1 cellular context compared by ENCODE assay signal in the genomic region with DNA sequence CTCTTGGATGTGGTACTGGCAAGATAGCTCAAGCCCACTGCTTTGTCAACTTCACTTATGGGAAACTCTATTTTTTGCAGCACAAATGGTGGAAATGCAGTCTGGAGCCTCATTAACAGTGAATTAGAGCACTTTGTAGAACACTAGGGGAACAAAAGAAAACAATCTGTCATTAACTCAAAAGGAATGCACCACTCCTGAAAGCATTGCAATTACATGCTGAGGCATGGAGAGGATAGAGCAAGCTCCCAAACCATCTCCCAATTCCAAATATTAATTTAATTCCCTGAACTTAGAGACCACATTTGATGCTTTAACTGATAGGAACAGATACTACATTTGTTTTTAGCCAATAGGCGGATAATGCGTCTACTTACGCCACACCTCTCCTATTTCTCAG.
TF ChIP-seq lines count a peak whose summit lies in the region.

No MANE protein-coding gene starts in this region.

TF ChIP-seq in H1, 55 proteins besides CTCF, POLR2A, EP300 and RAD21:
- TF ChIP-seq, protein P1, sequence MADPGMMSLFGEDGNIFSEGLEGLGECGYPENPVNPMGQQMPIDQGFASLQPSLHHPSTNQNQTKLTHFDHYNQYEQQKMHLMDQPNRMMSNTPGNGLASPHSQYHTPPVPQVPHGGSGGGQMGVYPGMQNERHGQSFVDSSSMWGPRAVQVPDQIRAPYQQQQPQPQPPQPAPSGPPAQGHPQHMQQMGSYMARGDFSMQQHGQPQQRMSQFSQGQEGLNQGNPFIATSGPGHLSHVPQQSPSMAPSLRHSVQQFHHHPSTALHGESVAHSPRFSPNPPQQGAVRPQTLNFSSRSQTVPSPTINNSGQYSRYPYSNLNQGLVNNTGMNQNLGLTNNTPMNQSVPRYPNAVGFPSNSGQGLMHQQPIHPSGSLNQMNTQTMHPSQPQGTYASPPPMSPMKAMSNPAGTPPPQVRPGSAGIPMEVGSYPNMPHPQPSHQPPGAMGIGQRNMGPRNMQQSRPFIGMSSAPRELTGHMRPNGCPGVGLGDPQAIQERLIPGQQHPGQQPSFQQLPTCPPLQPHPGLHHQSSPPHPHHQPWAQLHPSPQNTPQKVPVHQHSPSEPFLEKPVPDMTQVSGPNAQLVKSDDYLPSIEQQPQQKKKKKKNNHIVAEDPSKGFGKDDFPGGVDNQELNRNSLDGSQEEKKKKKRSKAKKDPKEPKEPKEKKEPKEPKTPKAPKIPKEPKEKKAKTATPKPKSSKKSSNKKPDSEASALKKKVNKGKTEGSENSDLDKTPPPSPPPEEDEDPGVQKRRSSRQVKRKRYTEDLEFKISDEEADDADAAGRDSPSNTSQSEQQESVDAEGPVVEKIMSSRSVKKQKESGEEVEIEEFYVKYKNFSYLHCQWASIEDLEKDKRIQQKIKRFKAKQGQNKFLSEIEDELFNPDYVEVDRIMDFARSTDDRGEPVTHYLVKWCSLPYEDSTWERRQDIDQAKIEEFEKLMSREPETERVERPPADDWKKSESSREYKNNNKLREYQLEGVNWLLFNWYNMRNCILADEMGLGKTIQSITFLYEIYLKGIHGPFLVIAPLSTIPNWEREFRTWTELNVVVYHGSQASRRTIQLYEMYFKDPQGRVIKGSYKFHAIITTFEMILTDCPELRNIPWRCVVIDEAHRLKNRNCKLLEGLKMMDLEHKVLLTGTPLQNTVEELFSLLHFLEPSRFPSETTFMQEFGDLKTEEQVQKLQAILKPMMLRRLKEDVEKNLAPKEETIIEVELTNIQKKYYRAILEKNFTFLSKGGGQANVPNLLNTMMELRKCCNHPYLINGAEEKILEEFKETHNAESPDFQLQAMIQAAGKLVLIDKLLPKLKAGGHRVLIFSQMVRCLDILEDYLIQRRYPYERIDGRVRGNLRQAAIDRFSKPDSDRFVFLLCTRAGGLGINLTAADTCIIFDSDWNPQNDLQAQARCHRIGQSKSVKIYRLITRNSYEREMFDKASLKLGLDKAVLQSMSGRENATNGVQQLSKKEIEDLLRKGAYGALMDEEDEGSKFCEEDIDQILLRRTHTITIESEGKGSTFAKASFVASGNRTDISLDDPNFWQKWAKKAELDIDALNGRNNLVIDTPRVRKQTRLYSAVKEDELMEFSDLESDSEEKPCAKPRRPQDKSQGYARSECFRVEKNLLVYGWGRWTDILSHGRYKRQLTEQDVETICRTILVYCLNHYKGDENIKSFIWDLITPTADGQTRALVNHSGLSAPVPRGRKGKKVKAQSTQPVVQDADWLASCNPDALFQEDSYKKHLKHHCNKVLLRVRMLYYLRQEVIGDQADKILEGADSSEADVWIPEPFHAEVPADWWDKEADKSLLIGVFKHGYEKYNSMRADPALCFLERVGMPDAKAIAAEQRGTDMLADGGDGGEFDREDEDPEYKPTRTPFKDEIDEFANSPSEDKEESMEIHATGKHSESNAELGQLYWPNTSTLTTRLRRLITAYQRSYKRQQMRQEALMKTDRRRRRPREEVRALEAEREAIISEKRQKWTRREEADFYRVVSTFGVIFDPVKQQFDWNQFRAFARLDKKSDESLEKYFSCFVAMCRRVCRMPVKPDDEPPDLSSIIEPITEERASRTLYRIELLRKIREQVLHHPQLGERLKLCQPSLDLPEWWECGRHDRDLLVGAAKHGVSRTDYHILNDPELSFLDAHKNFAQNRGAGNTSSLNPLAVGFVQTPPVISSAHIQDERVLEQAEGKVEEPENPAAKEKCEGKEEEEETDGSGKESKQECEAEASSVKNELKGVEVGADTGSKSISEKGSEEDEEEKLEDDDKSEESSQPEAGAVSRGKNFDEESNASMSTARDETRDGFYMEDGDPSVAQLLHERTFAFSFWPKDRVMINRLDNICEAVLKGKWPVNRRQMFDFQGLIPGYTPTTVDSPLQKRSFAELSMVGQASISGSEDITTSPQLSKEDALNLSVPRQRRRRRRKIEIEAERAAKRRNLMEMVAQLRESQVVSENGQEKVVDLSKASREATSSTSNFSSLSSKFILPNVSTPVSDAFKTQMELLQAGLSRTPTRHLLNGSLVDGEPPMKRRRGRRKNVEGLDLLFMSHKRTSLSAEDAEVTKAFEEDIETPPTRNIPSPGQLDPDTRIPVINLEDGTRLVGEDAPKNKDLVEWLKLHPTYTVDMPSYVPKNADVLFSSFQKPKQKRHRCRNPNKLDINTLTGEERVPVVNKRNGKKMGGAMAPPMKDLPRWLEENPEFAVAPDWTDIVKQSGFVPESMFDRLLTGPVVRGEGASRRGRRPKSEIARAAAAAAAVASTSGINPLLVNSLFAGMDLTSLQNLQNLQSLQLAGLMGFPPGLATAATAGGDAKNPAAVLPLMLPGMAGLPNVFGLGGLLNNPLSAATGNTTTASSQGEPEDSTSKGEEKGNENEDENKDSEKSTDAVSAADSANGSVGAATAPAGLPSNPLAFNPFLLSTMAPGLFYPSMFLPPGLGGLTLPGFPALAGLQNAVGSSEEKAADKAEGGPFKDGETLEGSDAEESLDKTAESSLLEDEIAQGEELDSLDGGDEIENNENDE (IDR thresholded peaks at IDR 0.05; ENCODE audit: insufficient replicate concordance, low read length) = no peak
- TF ChIP-seq NANOG (IDR thresholded peaks at IDR 0.05; ENCODE audit: insufficient read depth, low read depth, low read length, poor library complexity, severe bottlenecking) = peak; percentile 47
